In the genomic region with DNA sequence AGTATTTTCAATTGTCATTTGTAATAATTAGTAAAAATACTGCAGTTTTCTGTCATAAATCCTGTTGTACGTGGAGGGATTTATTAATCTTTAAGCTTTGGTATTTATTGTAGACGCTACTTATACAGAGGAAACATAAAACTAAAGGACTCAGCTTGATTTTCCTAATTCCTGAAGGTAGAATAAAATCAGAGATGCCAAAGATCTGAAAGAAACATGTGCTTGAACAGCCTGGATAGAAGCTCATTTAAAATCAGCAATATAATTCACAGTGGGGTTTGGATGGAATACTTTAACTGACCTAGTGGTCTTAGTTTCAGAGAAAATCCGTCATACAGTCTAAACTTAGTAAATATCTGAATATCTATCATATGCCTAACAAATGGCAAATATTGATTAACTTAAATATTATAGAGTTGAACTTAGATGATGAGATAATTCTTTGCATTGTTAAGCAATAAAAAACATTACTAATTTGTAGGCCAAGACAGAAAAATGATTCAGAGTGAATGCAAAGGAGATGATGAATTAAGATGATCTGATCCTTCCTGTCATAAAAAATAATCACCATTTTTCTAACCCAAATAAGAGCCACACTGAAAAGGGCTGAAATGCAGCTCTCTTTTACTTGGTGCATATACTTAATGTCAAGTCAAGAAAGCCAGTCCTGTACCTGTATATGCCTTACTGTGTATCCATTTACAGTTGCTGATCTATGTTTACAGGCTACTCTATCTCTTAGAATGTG, we compare ENCODE assay signal across 21 cellular contexts.
DNase-seq lines count a peak whose midpoint lies in the region; TF ChIP-seq lines count a peak whose summit lies in the region.
"Had no signal": no experiment of that assay in that cellular context is flagged by ENCODE, and none has a peak within 500 bp of the region (broad histone marks: within the 10 kb centered on the region; RNA-seq: fewer than 3 reads in every experiment).

No MANE protein-coding gene starts in this region.

- H2AK5ac ChIP-seq in mesenchymal stem cell (ENCODE audit: low read length, severe bottlenecking): no peak overlapping the region

- WGBS in mesenchymal stem cell: no CpG with 5 or more reads among the region's 3 CpGs

- no peak overlapping the region for H2BK120ac ChIP-seq in mesenchymal stem cell (ENCODE audit: low read depth, low read length)

- no peak overlapping the region for H2BK5ac ChIP-seq in mesenchymal stem cell (ENCODE audit: low read depth, low read length, poor library complexity, severe bottlenecking)

- H3K9me3 ChIP-seq in breast epithelium: no peaks in the 10 kb centered on the region
- no peaks in the 10 kb centered on the region for H3K9me3 ChIP-seq in mesenchymal stem cell (ENCODE audit: control insufficient read depth, low read length)
- H3K9me3 ChIP-seq in uterus: no peaks in the 10 kb centered on the region
- H3K9me3 ChIP-seq: HAP-1, left lung, psoas muscle, sigmoid colon, tibial nerve had no signal

- H2BK12ac ChIP-seq in mesenchymal stem cell (ENCODE audit: low read length in 2 of 2): no peak overlapping the region

- H3K27me3 ChIP-seq in breast epithelium: no peaks in the 10 kb centered on the region
- no peaks in the 10 kb centered on the region for H3K27me3 ChIP-seq in mesenchymal stem cell (ENCODE audit: control insufficient read depth in 1 of 2, insufficient read depth in 1 of 2, low read length in 2 of 2)
- no peaks in the 10 kb centered on the region for H3K27me3 ChIP-seq in uterus
- H3K27me3 ChIP-seq: left lung, sigmoid colon, tibial nerve had no signal

- CTCF ChIA-PET in MCF 10A (lab: Yijun Ruan, JAX): interaction anchor here (0.5 to 5.5 kb wide), 15 partner anchors 16 to 665 kb away, joined by 3 to 23 read pairs (median 3); no protein-coding TSS in a partner anchor

- H3K4me1 ChIP-seq in breast epithelium (no peaks in the 10 kb centered on the region), mesenchymal stem cell (ENCODE audit: control insufficient read depth, insufficient read depth, low read depth, low read length) (no peaks in the 10 kb centered on the region), uterus (peaks cover 0 to 8% of the 10 kb centered on the region in 2 donors)
- H3K4me1 ChIP-seq: left lung, psoas muscle had no signal

- H3K23ac ChIP-seq in mesenchymal stem cell (ENCODE audit: low read length in 2 of 2): no peak overlapping the region

- H3K14ac ChIP-seq in mesenchymal stem cell (ENCODE audit: low read length in 2 of 2): no peak overlapping the region

- H3K36me3 ChIP-seq in breast epithelium: no peaks in the 10 kb centered on the region
- H3K36me3 ChIP-seq in mesenchymal stem cell (ENCODE audit: control insufficient read depth in 1 of 2, insufficient read depth in 2 of 2, low read depth in 1 of 2, low read length in 2 of 2): no peaks in the 10 kb centered on the region
- H3K36me3 ChIP-seq in uterus: peaks cover 0 to 2% of the 10 kb centered on the region in 2 donors
- H3K36me3 ChIP-seq: HAP-1, left lung, sigmoid colon, tibial nerve had no signal

- DNase-seq in MCF 10A (ENCODE audit: unreplicated experiment) (no peak), breast epithelium (ENCODE audit: low spot score in 2 of 2) (no peak), mesenchymal stem cell (no peak), uterus (no peak), hepatic stellate cell (ENCODE audit: low spot score) (no peak), glomerular visceral epithelial cell (ENCODE audit: extremely low spot score) (no peak), T-helper 1 cell (no peak)
- DNase-seq: activated CD8-positive, alpha-beta memory T cell treated with anti-CD3 and anti-CD28 coated beads, Interleukin-2, amount 10 ng/mL, durations not matched to agents 7 days and 5 days; left lung; naive B cell; psoas muscle; sigmoid colon; stimulated activated CD4-positive, alpha-beta T cell treated with anti-CD3 and anti-CD28 coated beads, Interleukin-4, amount 100 ng/mL, for 24 hours had no signal

- no peak overlapping the region for H3K4me3 ChIP-seq in breast epithelium
- no peak overlapping the region for H3K4me3 ChIP-seq in mesenchymal stem cell (ENCODE audit: insufficient read depth in 1 of 2, low read depth in 1 of 2, low read length in 2 of 2)
- no peak overlapping the region for H3K4me3 ChIP-seq in uterus
- H3K4me3 ChIP-seq: GM12878, HAP-1, left lung, psoas muscle, sigmoid colon, tibial nerve had no signal

- no peak overlapping the region for H3K4me2 ChIP-seq in mesenchymal stem cell (ENCODE audit: low read length, poor library complexity, severe bottlenecking)

- peaks cover 17% of the 10 kb centered on the region for H3K4me1 Mint-ChIP-seq in MCF 10A (ENCODE audit: insufficient read depth, unreplicated experiment)
- H3K4me1 Mint-ChIP-seq in brain: peaks cover 67% of the 10 kb centered on the region

- no peaks in the 10 kb centered on the region for H3K9me3 Mint-ChIP-seq in MCF 10A (ENCODE audit: unreplicated experiment)
- H3K9me3 Mint-ChIP-seq in brain: no peaks in the 10 kb centered on the region
- H3K9me3 Mint-ChIP-seq: activated T-cell treated with anti-CD3 and anti-CD28 coated beads, Interleukin-2, amount 50 U/mL, for 4 hours; CD4-positive, alpha-beta memory T cell; naive B cell; T-cell had no signal

- no peaks in the 10 kb centered on the region for H3K79me1 ChIP-seq in mesenchymal stem cell (replicated peaks; ENCODE audit: low read length, poor library complexity, severe bottlenecking)

- H3K4me3 Mint-ChIP-seq in MCF 10A (ENCODE audit: unreplicated experiment): no peak overlapping the region
- peak overlapping the region in 2 of 5 experiments; percentile 58 to 59 for H3K4me3 Mint-ChIP-seq in brain
- H3K4me3 Mint-ChIP-seq: activated CD8-positive, alpha-beta memory T cell treated with anti-CD3 and anti-CD28 coated beads, Interleukin-2, amount 10 ng/mL, durations not matched to agents 7 days and 5 days; activated T-cell treated with anti-CD3 and anti-CD28 coated beads, Interleukin-2, amount 50 U/mL, for 4 hours; naive B cell; T-cell had no signal

- no peak for TF ChIP-seq POLR2A in breast epithelium (IDR thresholded peaks at IDR 0.05)
- TF ChIP-seq POLR2A in uterus (IDR thresholded peaks at IDR 0.05): no peak

- no peak overlapping the region for H3K4ac ChIP-seq in mesenchymal stem cell (ENCODE audit: low read depth in 1 of 2, low read length in 2 of 2)

- H3K27ac Mint-ChIP-seq in MCF 10A (ENCODE audit: low read depth, unreplicated experiment) (peak overlapping the region; percentile 84), brain (peak overlapping the region; percentile 57 to 97 (median 85))
- H3K27ac Mint-ChIP-seq: activated CD8-positive, alpha-beta memory T cell treated with anti-CD3 and anti-CD28 coated beads, Interleukin-2, amount 10 ng/mL, durations not matched to agents 7 days and 5 days; naive B cell had no signal

- no TSS peak for BruUV-seq in MCF 10A (replicated peaks; lab: Mats Ljungman, UMichigan)

- TF ChIP-seq CTCF in MCF 10A (IDR thresholded peaks at IDR 0.05; ENCODE audit: unreplicated experiment) (no peak), breast epithelium (IDR thresholded peaks at IDR 0.05) (no peak), brain (conservative IDR thresholded peaks at IDR 0.05) (no peak), uterus (IDR thresholded peaks at IDR 0.05) (no peak)

- H4K8ac ChIP-seq in mesenchymal stem cell (ENCODE audit: low read length): no peak overlapping the region

- H3K27ac ChIP-seq in breast epithelium (no peak overlapping the region), mesenchymal stem cell (ENCODE audit: low read length, poor library complexity, severe bottlenecking) (no peak overlapping the region), uterus (peak overlapping the region; percentile 70 to 75)
- H3K27ac ChIP-seq: HL-60, left lung, psoas muscle had no signal

- H3K36me3 Mint-ChIP-seq in MCF 10A (ENCODE audit: insufficient read depth, unreplicated experiment) (no peaks in the 10 kb centered on the region), brain (no peaks in the 10 kb centered on the region)
- H3K36me3 Mint-ChIP-seq: activated CD8-positive, alpha-beta memory T cell treated with anti-CD3 and anti-CD28 coated beads, Interleukin-2, amount 10 ng/mL, durations not matched to agents 7 days and 5 days; CD4-positive, alpha-beta memory T cell; naive B cell; T-cell had no signal

- POLR2A ChIA-PET in MCF 10A (lab: Yijun Ruan, JAX): interaction anchor here (0.6 to 4.0 kb wide), 13 partner anchors 24 to 664 kb away, joined by 3 to 38 read pairs (median 5); a partner anchor contains a TSS

- H4K91ac ChIP-seq in mesenchymal stem cell (ENCODE audit: low read length): no peak overlapping the region

- peak overlapping the region; percentile 2 for H3K9ac ChIP-seq in mesenchymal stem cell (ENCODE audit: low read length)

- H2AFZ ChIP-seq in mesenchymal stem cell (ENCODE audit: low read depth, low read length): no peak overlapping the region

- H3K18ac ChIP-seq in mesenchymal stem cell (ENCODE audit: low read depth in 1 of 2, low read length in 2 of 2): no peak overlapping the region

- H3K27me3 Mint-ChIP-seq in MCF 10A (ENCODE audit: insufficient read depth, unreplicated experiment) (no peaks in the 10 kb centered on the region), brain (no peaks in the 10 kb centered on the region)
- H3K27me3 Mint-ChIP-seq: activated CD8-positive, alpha-beta memory T cell treated with anti-CD3 and anti-CD28 coated beads, Interleukin-2, amount 10 ng/mL, durations not matched to agents 7 days and 5 days had no signal

- H2BK15ac ChIP-seq in mesenchymal stem cell (ENCODE audit: low read depth, poor library complexity, severe bottlenecking): no peak overlapping the region

- intact Hi-C loops in MCF 10A (cut with micrococcal nuclease): loop anchor here (2.0 to 10.0 kb wide), 4 partner anchors 233 to 1075 kb away; a partner anchor contains a TSS
- intact Hi-C loops in breast epithelium (cut with DNase I; ENCODE audit: low total_unique reads): no loop called here
- intact Hi-C loops in uterus (cut with DNase I; ENCODE audit: low total_unique reads): no loop called here

Comparison
In these comparisons a context has a peak if more than half of its experiments do, and no peak if none do; other contexts are left out.
1. H3K27ac ChIP-seq: peak in uterus (2 of 2); none in breast epithelium (0 of 2) and mesenchymal stem cell (single experiment).